In genomic region chr2:137229834-137230233, GRCh38 we compare ENCODE assay signal across 15 cellular contexts.
"Had no signal": no experiment of that assay in that cellular context is flagged by ENCODE, and none has a peak within 500 bp of the region (broad histone marks: within the 10 kb centered on the region; RNA-seq: fewer than 3 reads in every experiment).

No MANE protein-coding gene starts in this region.

- H3K4me3 ChIP-seq: tibial nerve had no signal

- FAIRE-seq: colon had no signal

- DNase-seq: activated CD4-positive, alpha-beta memory T cell treated with anti-CD3 and anti-CD28 coated beads, Interleukin-2, amount 10 ng/mL, durations not matched to agents 7 days and 5 days; activated CD4-positive, alpha-beta T cell treated with anti-CD3 and anti-CD28 coated beads, Interleukin-2, amount 10 ng/mL, durations not matched to agents 24 days and 14 days; activated effector memory CD4-positive, alpha-beta T cell treated with anti-CD3 and anti-CD28 coated beads, Interleukin-2, amount 50 U/mL, for 16 hours; activated naive CD4-positive, alpha-beta T cell treated with anti-CD3 and anti-CD28 coated beads, Interleukin-2, amount 50 U/mL, for 16 hours; activated naive CD8-positive, alpha-beta T cell treated with anti-CD3 and anti-CD28 coated beads, Interleukin-2, amount 50 U/mL, for 24 hours; central memory CD4-positive, alpha-beta T cell; effector memory CD4-positive, alpha-beta T cell; foreskin melanocyte; retina; stimulated activated CD4-positive, alpha-beta T cell treated with anti-CD3 and anti-CD28 coated beads, Interleukin-1b, Interleukin-23, amount 100 ng/mL, for 48 hours had no signal

- H3K4me1 ChIP-seq: tibial nerve had no signal

- H3K9me3 ChIP-seq: tibial nerve had no signal

- ATAC-seq: activated CD4-positive, CD25-positive, alpha-beta regulatory T cell treated with anti-CD3 and anti-CD28 coated beads, Interleukin-2, amount 50 U/mL, for 24 hours; activated naive CD8-positive, alpha-beta T cell treated with anti-CD3 and anti-CD28 coated beads, Interleukin-2, amount 50 U/mL, for 24 hours; natural killer cell treated with Interleukin-12 subunit alpha and Interleukin-12 subunit beta and Interleukin-15 and Interleukin-18, amount 100 ng/mL, for 72 hours had no signal

- H3K36me3 ChIP-seq: tibial nerve had no signal

- H3K27me3 ChIP-seq: tibial nerve had no signal

- H3K27ac ChIP-seq: tibial nerve, VCaP had no signal
